In genomic region chr17:75904749-75905521, GRCh38 we compare ENCODE assay signal across 8 cellular contexts. TPM values are rescaled to one million over a fixed set of nuclear protein-coding genes. Genes with fewer than 3 reads are reported as not detected.
DNase-seq lines count a peak whose midpoint lies in the region; ATAC-seq lines count a peak whose summit lies in the region.

Gene MRPL38, minus strand, starts transcription at chr17:75904884. Its CDS starts 9 bp downstream, at chr17:75904875.

- H3K27ac Mint-ChIP-seq in IgD-negative memory B cell: peak within 1 kb of the TSS; percentile 57 to 92 (median 87)

- DNase-seq in DMS153 (lab: John Stamatoyannopoulos, UW) (peak; percentile 92), OCI-M1 (lab: John Stamatoyannopoulos, UW) (peak; percentile 97), activated T-cell treated with anti-CD3 and anti-CD28 coated beads for 4 hours (peak; percentile 78), epithelial cell of prostate (ENCODE audit: low read depth, low spot score) (peak; percentile 69)
- peak; percentile 95 for DNase-seq in stimulated activated CD8-positive, alpha-beta memory T cell treated with anti-CD3 and anti-CD28 coated beads, Interleukin-4, amount 100 ng/mL, for 48 hours

- peaks cover 5 to 11% of the 10 kb centered on the region in 2 donors for H3K4me1 ChIP-seq in mucosa of rectum (ENCODE audit: control insufficient read depth in 2 of 2, insufficient read depth in 2 of 2, low read length in 2 of 2)

- peak within 1 kb of the TSS; percentile 74 to 84 for H3K4me3 ChIP-seq in mucosa of rectum (ENCODE audit: low read length in 2 of 2)

- peak within 1 kb of the TSS; percentile 74 to 81 for H3K9ac ChIP-seq in mucosa of rectum (ENCODE audit: low read depth in 1 of 2, low read length in 2 of 2)

- peak; percentile 87 for ATAC-seq in GM21528 (IDR thresholded peaks at IDR 0.05; ENCODE audit: low FRiP score, unreplicated experiment)

- H3K36me3 ChIP-seq in mucosa of rectum (ENCODE audit: control insufficient read depth in 2 of 2, insufficient read depth in 2 of 2, low read length in 2 of 2): peaks cover under 1 to 19% of the 10 kb centered on the region in 2 donors

- no peaks in the 10 kb centered on the region for H3K27me3 Mint-ChIP-seq in IgD-negative memory B cell

- peak within 1 kb of the TSS; percentile 86 to 94 (median 92) for H3K4me3 Mint-ChIP-seq in IgD-negative memory B cell

- H3K27ac ChIP-seq in epithelial cell of prostate (peak within 1 kb of the TSS; percentile 77), mucosa of rectum (ENCODE audit: low read depth in 2 of 2, low read length in 2 of 2) (peak within 1 kb of the TSS; percentile 88 to 91)

- H3K36me3 Mint-ChIP-seq in IgD-negative memory B cell: no peaks in the 10 kb centered on the region

- no peaks in the 10 kb centered on the region for H3K27me3 ChIP-seq in mucosa of rectum (ENCODE audit: control insufficient read depth in 2 of 2, insufficient read depth in 2 of 2, low read length in 2 of 2)

- H3K9me3 ChIP-seq in mucosa of rectum (ENCODE audit: control insufficient read depth in 2 of 2, low read length in 2 of 2): no peaks in the 10 kb centered on the region

- no peaks in the 10 kb centered on the region for H3K9me3 Mint-ChIP-seq in IgD-negative memory B cell

- H3K4me1 Mint-ChIP-seq in IgD-negative memory B cell: peaks cover 0 to 4% (median 2%) of the 10 kb centered on the region in 3 donors

RNA-seq across cellular contexts. Expression of gene MRPL38, which starts in this region (rescaled TPM):
- 77.5 TPM for polyA plus RNA-seq in IgD-negative memory B cell

Comparison
In these comparisons a context has a peak if more than half of its experiments do, and no peak if none do; other contexts are left out.
1. Peak in every context shown above with its lines: DNase-seq, ATAC-seq, H3K4me3 ChIP-seq and H3K27ac ChIP-seq.